28 cellular contexts compared by ENCODE assay signal in the genomic region with DNA sequence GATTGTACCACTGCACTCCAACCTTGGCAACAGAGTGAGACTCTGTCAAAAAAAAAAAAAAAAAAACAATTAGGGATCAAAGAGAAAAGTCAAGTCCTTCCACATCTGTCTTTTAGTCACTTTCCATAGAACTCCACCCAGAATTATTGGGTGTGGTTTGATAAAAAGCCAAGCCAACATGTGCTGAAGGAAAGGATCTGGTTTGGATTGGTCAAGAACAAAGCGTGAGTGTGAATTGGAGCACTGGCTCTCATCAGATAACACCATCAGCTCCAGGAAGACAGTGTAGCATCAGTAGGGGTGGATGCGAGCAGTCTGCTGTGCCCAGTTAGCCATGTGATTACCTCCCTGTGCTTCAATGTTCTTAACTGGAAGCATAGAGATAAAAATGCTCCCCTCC.
"Had no signal": no experiment of that assay in that cellular context is flagged by ENCODE, and none has a peak within 500 bp of the region (broad histone marks: within the 10 kb centered on the region; RNA-seq: fewer than 3 reads in every experiment).

No MANE protein-coding gene starts in this region.

- H3K79me2 ChIP-seq: parathyroid adenoma had no signal

- H3K9ac ChIP-seq: parathyroid adenoma had no signal

- H3K27ac ChIP-seq: gastroesophageal sphincter, parathyroid adenoma, psoas muscle, sigmoid colon, tibial nerve had no signal

- H3K9me3 ChIP-seq: gastroesophageal sphincter, psoas muscle, sigmoid colon, tibial nerve had no signal

- DNase-seq: activated CD4-positive, alpha-beta memory T cell treated with anti-CD3 and anti-CD28 coated beads for 36 hours; activated CD4-positive, alpha-beta T cell treated with anti-CD3 and anti-CD28 coated beads for 48 hours; activated CD8-positive, alpha-beta memory T cell treated with anti-CD3 and anti-CD28 coated beads, Interleukin-2, amount 50 U/mL, for 4 hours; activated effector memory CD4-positive, alpha-beta T cell treated with anti-CD3 and anti-CD28 coated beads, Interleukin-2, amount 50 U/mL, for 16 hours; activated naive CD4-positive, alpha-beta T cell treated with anti-CD3 and anti-CD28 coated beads, Interleukin-2, amount 10 ng/mL, durations not matched to agents 7 days and 5 days; activated naive CD8-positive, alpha-beta T cell treated with anti-CD3 and anti-CD28 coated beads, Interleukin-2, amount 10 ng/mL, durations not matched to agents 7 days and 5 days; activated T-cell treated with anti-CD3 and anti-CD28 coated beads, Interleukin-2, amount 50 U/mL, for 1 hour; amniotic stem cell; caudate nucleus; cortex of kidney; effector memory CD8-positive, alpha-beta T cell; hippocampal formation; left cardiac atrium; midbrain; naive thymus-derived CD8-positive, alpha-beta T cell; nucleus accumbens; psoas muscle; sigmoid colon; small intestine; stimulated activated CD4-positive, alpha-beta T cell treated with anti-CD3 and anti-CD28 coated beads, Interleukin-4, amount 100 ng/mL, for 24 hours; stimulated activated CD8-positive, alpha-beta memory T cell treated with anti-CD3 and anti-CD28 coated beads, Interleukin-4, amount 100 ng/mL, for 48 hours; stimulated activated naive CD8-positive, alpha-beta T cell treated with anti-CD3 and anti-CD28 coated beads, Interleukin-15, amount 100 ng/mL, for 72 hours; T-helper 1 cell had no signal

- H3K27me3 ChIP-seq: gastroesophageal sphincter, sigmoid colon, tibial nerve had no signal

- H3K4me3 ChIP-seq: gastroesophageal sphincter, psoas muscle, sigmoid colon, tibial nerve had no signal

- H3K36me3 ChIP-seq: gastroesophageal sphincter, sigmoid colon, tibial nerve had no signal

- H2AFZ ChIP-seq: parathyroid adenoma had no signal

- H3K4me1 ChIP-seq: gastroesophageal sphincter, parathyroid adenoma, psoas muscle, sigmoid colon, tibial nerve had no signal

- ATAC-seq: effector memory CD8-positive, alpha-beta T cell; esophagus mucosa; gastroesophageal sphincter; left cardiac atrium; naive thymus-derived CD8-positive, alpha-beta T cell; psoas muscle; stimulated activated memory B cell treated with anti-CD40 and anti-IgM and Interleukin-4, amounts not matched to agents 10 μg/mL and 1 μg/mL and 100 μg/mL, for 72 hours; stimulated activated naive CD8-positive, alpha-beta T cell treated with anti-CD3 and anti-CD28 coated beads, Interleukin-15, amount 100 ng/mL, for 72 hours had no signal
